ENCODE assay signal across 8 cellular contexts in the genomic region with DNA sequence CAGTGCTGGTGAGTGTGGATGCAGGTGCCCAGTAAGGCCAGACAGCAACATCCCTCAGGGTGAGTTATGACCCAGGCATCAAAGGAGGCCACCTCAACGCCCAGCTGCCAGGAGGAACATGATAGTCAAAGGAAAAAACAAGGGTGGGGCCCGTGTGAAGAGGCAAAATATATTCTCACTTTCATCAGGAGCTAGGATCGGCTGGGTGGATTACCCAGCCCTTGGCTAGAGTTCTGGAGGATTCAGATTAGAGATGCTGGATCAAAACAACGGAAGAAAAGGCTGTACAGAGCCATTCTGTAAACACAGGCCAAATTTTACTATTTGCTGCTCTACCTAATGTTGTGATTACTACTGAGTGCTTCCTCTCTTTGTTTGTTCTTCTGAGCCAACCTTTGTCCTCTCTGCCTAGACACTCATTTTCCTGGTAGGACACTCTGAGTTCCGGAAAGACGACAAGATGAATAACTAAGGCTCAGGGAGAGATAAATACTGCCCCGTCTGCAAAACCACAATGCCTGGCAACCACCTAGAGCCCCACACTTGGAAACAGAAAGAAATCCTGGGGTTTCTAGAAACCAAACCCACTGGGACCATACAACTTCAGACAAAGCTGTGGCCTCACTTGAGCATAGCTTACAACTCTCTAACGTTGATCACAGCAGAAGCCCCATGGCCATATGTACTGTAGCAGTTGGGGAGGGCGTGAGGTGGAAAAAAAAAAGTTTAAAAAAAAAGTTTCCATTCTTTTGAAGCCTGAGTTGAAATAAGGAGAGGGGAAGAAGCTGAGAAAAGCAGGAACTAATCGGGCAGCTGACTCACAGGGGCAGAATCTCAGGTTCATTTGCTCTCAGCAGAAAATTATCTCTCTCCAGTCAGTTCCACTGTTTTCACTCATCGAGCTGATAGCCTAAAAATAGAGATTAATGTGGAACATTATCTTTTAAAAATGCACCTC. TPM values are rescaled to one million over a fixed set of nuclear protein-coding genes. Genes with fewer than 3 reads are reported as not detected.
DNase-seq lines count a peak whose midpoint lies in the region; TF ChIP-seq lines count a peak whose summit lies in the region.

No MANE protein-coding gene starts in this region.

- H3K79me2 ChIP-seq in mammary epithelial cell (ENCODE audit: insufficient read depth, low read length), result no peaks in the 10 kb centered on the region
- H3K79me2 ChIP-seq in MM.1S (ENCODE audit: low read length), result no peaks in the 10 kb centered on the region

- dilution Hi-C loops in mammary epithelial cell (cut with HindIII; ENCODE audit: low sequenced_read_pairs), result no loop called here

- H2AFZ ChIP-seq in mammary epithelial cell (ENCODE audit: low read depth, low read length) (peak overlapping the region; percentile 53), MM.1S (ENCODE audit: low read length) (no peak overlapping the region)

- WGBS in mammary epithelial cell (ENCODE audit: low coverage, missing lambda C conversion rate), result 77% methylated on average over 10 of the region's 11 CpGs

- no TSS peak for BruUV-seq in mammary epithelial cell (replicated peaks; lab: Mats Ljungman, UMichigan)

- intact Hi-C loops in mammary epithelial cell (cut with micrococcal nuclease), result no loop called here

- DNase-seq in DMS153 (lab: John Stamatoyannopoulos, UW) (peak; percentile 89), HCEC 1CT (peak; percentile 45), NOMO-1 treated with DMSO at 0.1 percent for 48 hours (lab: John Stamatoyannopoulos, UW; ENCODE audit: unreplicated experiment) (peak; percentile 69), mammary epithelial cell (peak; percentile 12), myocyte (ENCODE audit: low read depth) (peak; percentile 60), cerebellum (ENCODE audit: low spot score) (no peak), GM13976 (ENCODE audit: low spot score) (no peak), MM.1S (no peak)

- H4K20me1 ChIP-seq in mammary epithelial cell (ENCODE audit: insufficient read depth, low read length) (no peaks in the 10 kb centered on the region), MM.1S (ENCODE audit: insufficient read depth, low read length) (no peaks in the 10 kb centered on the region)

- in situ Hi-C loops in mammary epithelial cell (cut with MboI; ENCODE audit: low sequenced_read_pairs in 2 of 2), result no loop called here
- in situ Hi-C loops in GM13976 (cut with MboI; ENCODE audit: low sequenced_read_pairs, unreplicated experiment), result loop anchor here (5.0 kb wide), 1 partner anchor 45 kb away; no protein-coding TSS in a partner anchor

- no peak overlapping the region for H3K9ac ChIP-seq in mammary epithelial cell (ENCODE audit: insufficient read depth, low read length)
- no peak overlapping the region for H3K9ac ChIP-seq in MM.1S (ENCODE audit: low read length)

- CTCF ChIA-PET in mammary epithelial cell (lab: Charles Lee; ENCODE audit: low non-redundant PET), result no interaction called here

- peaks cover 10% of the 10 kb centered on the region; the same call in 1 of the 2 replicates for H3F3A ChIP-seq in MM.1S (ENCODE audit: insufficient read depth, low read length)

- no peaks in the 10 kb centered on the region for H3K27me3 ChIP-seq in mammary epithelial cell (ENCODE audit: insufficient read depth, low read length)
- H3K27me3 ChIP-seq in MM.1S (replicated peaks; ENCODE audit: insufficient read depth, low read length), result peaks cover 26% of the 10 kb centered on the region

- H3K9me3 ChIP-seq in mammary epithelial cell (replicated peaks; ENCODE audit: insufficient read depth, low read length), result no peaks in the 10 kb centered on the region
- no peaks in the 10 kb centered on the region for H3K9me3 ChIP-seq in MM.1S (replicated peaks; ENCODE audit: insufficient read depth, low read length)

- no peak overlapping the region for H3K27ac ChIP-seq in mammary epithelial cell (ENCODE audit: insufficient read depth, low read depth, low read length)
- no peak overlapping the region for H3K27ac ChIP-seq in MM.1S (ENCODE audit: low read length)

- no peak overlapping the region for H3K4me3 ChIP-seq in mammary epithelial cell (replicated peaks in 1 of 3; ENCODE audit: insufficient read depth in 1 of 3, low read depth in 2 of 3, low read length in 3 of 3)
- H3K4me3 ChIP-seq in MM.1S (ENCODE audit: low read length), result no peak overlapping the region

- H3K9me2 ChIP-seq in MM.1S (replicated peaks; ENCODE audit: insufficient read depth, low read length), result no peaks in the 10 kb centered on the region

- H3K4me1 ChIP-seq in mammary epithelial cell (ENCODE audit: insufficient read depth, low read length) (peaks cover 38% of the 10 kb centered on the region), MM.1S (ENCODE audit: low read length) (peaks cover 10% of the 10 kb centered on the region)

- H3K36me3 ChIP-seq in mammary epithelial cell (ENCODE audit: insufficient read depth, low read length) (no peaks in the 10 kb centered on the region), MM.1S (replicated peaks; ENCODE audit: insufficient read depth, low read length) (no peaks in the 10 kb centered on the region)

- no peak for TF ChIP-seq CTCF in mammary epithelial cell (conservative IDR thresholded peaks at IDR 0.05 in 1 of 2, IDR thresholded peaks at IDR 0.05 in 1 of 2; ENCODE audit: extremely low read depth in 1 of 2, insufficient read depth in 1 of 2, low read depth in 1 of 2, low read length in 2 of 2)
- no peak for TF ChIP-seq CTCF in GM13976 (IDR thresholded peaks at IDR 0.05; ENCODE audit: borderline replicate concordance, control extremely low read depth, extremely low read depth, insufficient read depth, missing control alignments)
- no peak for TF ChIP-seq CTCF in MM.1S (IDR thresholded peaks at IDR 0.05; ENCODE audit: low read length)

- H3K4me2 ChIP-seq in mammary epithelial cell (ENCODE audit: insufficient read depth, low read depth, low read length) (no peak overlapping the region), MM.1S (ENCODE audit: low read depth, low read length) (no peak overlapping the region)

RNA-seq across cellular contexts. Expression of a gene that starts 17.8 kb away (rescaled TPM):
- total RNA-seq in mammary epithelial cell (10 to 100 TPM; 17.8 to 34.3 TPM), myocyte (62.5 and 75.1 TPM in 2 replicates), cerebellum (2.4 TPM)
- 14.4 TPM for polyA plus RNA-seq in mammary epithelial cell
- 4.2 TPM for polyA minus RNA-seq in mammary epithelial cell
- 10.3 TPM for polyA plus RNA-seq in myocyte (2012)

Comparison
In these comparisons a context has a peak if more than half of its experiments do, and no peak if none do; other contexts are left out.
1. DNase-seq: peak in DMS153 (single experiment), HCEC 1CT (single experiment), NOMO-1 treated with DMSO at 0.1 percent for 48 hours (single experiment), mammary epithelial cell (single experiment) and myocyte (single experiment); none in cerebellum (single experiment), GM13976 (single experiment) and MM.1S (single experiment).